In the genomic region with DNA sequence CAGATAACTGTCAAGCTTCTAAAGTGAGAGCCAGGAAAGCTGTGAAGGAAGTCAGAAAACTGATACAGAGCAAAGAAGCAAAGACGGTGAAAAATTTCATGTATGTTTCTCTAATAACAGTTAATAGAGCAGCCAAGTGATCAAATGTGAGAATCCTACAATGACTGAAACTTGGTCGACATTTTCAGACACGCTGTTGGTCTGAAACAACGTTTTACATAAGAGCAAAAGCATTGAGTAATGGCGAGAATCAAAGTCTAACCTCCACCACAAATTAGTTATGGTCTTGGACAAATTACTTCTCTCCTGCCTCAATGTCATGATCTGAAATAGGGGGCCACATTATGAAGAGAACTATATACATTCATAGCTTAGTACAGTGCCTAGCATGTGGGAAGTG, we compare ENCODE assay signal across 21 cellular contexts. TPM values are rescaled to one million over a fixed set of nuclear protein-coding genes. Genes with fewer than 3 reads are reported as not detected.
DNase-seq lines count a peak whose midpoint lies in the region; ATAC-seq and TF ChIP-seq lines count a peak whose summit lies in the region.
"Had no signal": no experiment of that assay in that cellular context is flagged by ENCODE, and none has a peak within 500 bp of the region (broad histone marks: within the 10 kb centered on the region; RNA-seq: fewer than 3 reads in every experiment).

No MANE protein-coding gene starts in this region.

- peaks cover 33% of the 10 kb centered on the region for H3K79me1 ChIP-seq in mesenchymal stem cell (replicated peaks; ENCODE audit: low read length, poor library complexity, severe bottlenecking)

- H2AK5ac ChIP-seq in mesenchymal stem cell (ENCODE audit: low read length, severe bottlenecking): no peak overlapping the region

- H3K36me3 Mint-ChIP-seq in activated T-cell treated with anti-CD3 and anti-CD28 coated beads, Interleukin-2, amount 50 U/mL, for 24 hours (ENCODE audit: low read depth): peaks cover 51% of the 10 kb centered on the region
- H3K36me3 Mint-ChIP-seq in WTC11 (peaks cover 4% of the 10 kb centered on the region), neural crest cell (ENCODE audit: low read depth) (peaks cover 4% of the 10 kb centered on the region), neural progenitor cell (peaks cover 26% of the 10 kb centered on the region)

- WGBS in mesenchymal stem cell: 96% methylated on average over 3 of the region's 5 CpGs

- no peak overlapping the region for H3K23ac ChIP-seq in mesenchymal stem cell (ENCODE audit: low read length in 2 of 2)

- TF ChIP-seq CTCF in HCT116 (IDR thresholded peaks at IDR 0.05 in 2 of 3, conservative IDR thresholded peaks at IDR 0.05 in 1 of 3; ENCODE audit: borderline replicate concordance in 1 of 3, insufficient read depth in 1 of 3, low read depth in 2 of 3, low read length in 2 of 3) (no peak), WTC11 (IDR thresholded peaks at IDR 0.05) (no peak), neural crest cell (conservative IDR thresholded peaks at IDR 0.05) (no peak), omental fat pad (IDR thresholded peaks at IDR 0.05) (no peak), neural progenitor cell (IDR thresholded peaks at IDR 0.05) (no peak)

- no peak overlapping the region for H2BK15ac ChIP-seq in mesenchymal stem cell (ENCODE audit: low read depth, poor library complexity, severe bottlenecking)

- no peaks in the 10 kb centered on the region for H3K9me2 ChIP-seq in HCT116 (ENCODE audit: insufficient read depth)

- H3K9me3 ChIP-seq in HCT116 (ENCODE audit: control insufficient read depth in 1 of 2, insufficient read depth in 1 of 2, low read depth in 1 of 2, low read length in 2 of 2) (no peaks in the 10 kb centered on the region), neural progenitor cell (ENCODE audit: low read depth) (no peaks in the 10 kb centered on the region), mesenchymal stem cell (ENCODE audit: control insufficient read depth, low read length) (no peaks in the 10 kb centered on the region)
- H3K9me3 ChIP-seq: psoas muscle had no signal

- H3K36me3 ChIP-seq in HCT116 (ENCODE audit: control insufficient read depth in 1 of 2, insufficient read depth in 2 of 2, low read length in 2 of 2) (no peaks in the 10 kb centered on the region; a peak in 1 of 4 replicates), neural progenitor cell (no peaks in the 10 kb centered on the region), mesenchymal stem cell (ENCODE audit: control insufficient read depth in 1 of 2, insufficient read depth in 2 of 2, low read depth in 1 of 2, low read length in 2 of 2) (peaks cover 4% of the 10 kb centered on the region in 2 experiments)

- no peak overlapping the region for H4K91ac ChIP-seq in mesenchymal stem cell (ENCODE audit: low read length)

- H3K14ac ChIP-seq in mesenchymal stem cell (ENCODE audit: low read length in 2 of 2): no peak overlapping the region

- H2AFZ ChIP-seq in HCT116 (ENCODE audit: low read depth, low read length, poor library complexity, severe bottlenecking) (no peak overlapping the region), neural progenitor cell (replicated peaks) (no peak overlapping the region), mesenchymal stem cell (ENCODE audit: low read depth, low read length) (no peak overlapping the region)

- no peak for ATAC-seq in HCT116
- no peak for ATAC-seq in WTC11
- ATAC-seq in omental fat pad (ENCODE audit: low FRiP score): no peak
- ATAC-seq: psoas muscle had no signal

- no peak overlapping the region for H3K27ac ChIP-seq in HCT116 (ENCODE audit: low read depth, low read length)
- H3K27ac ChIP-seq in neural progenitor cell: no peak overlapping the region
- H3K27ac ChIP-seq in mesenchymal stem cell (ENCODE audit: low read length, poor library complexity, severe bottlenecking): no peak overlapping the region
- H3K27ac ChIP-seq: KMS-11, psoas muscle, WERI-Rb-1 had no signal

- no peak overlapping the region for H2BK120ac ChIP-seq in mesenchymal stem cell (ENCODE audit: low read depth, low read length)

- H3F3A ChIP-seq in neural progenitor cell (ENCODE audit: low read depth): peaks cover 19% of the 10 kb centered on the region

- no peak overlapping the region for H4K8ac ChIP-seq in mesenchymal stem cell (ENCODE audit: low read length)

- H2BK12ac ChIP-seq in mesenchymal stem cell (ENCODE audit: low read length in 2 of 2): no peak overlapping the region

- H3K4me2 ChIP-seq in HCT116 (ENCODE audit: low read length) (0 out of 2 replicates have a peak overlapping the region, but pooled peaks have one; percentile 5), neural progenitor cell (no peak overlapping the region), mesenchymal stem cell (ENCODE audit: low read length, poor library complexity, severe bottlenecking) (no peak overlapping the region)
- H3K4me2 ChIP-seq: KMS-11 had no signal

- H2BK5ac ChIP-seq in mesenchymal stem cell (ENCODE audit: low read depth, low read length, poor library complexity, severe bottlenecking): no peak overlapping the region

- peaks cover 86% of the 10 kb centered on the region for H3K79me2 ChIP-seq in HCT116 (ENCODE audit: insufficient read depth, low read length)
- H3K79me2 ChIP-seq in neural progenitor cell (ENCODE audit: low read depth): peaks cover 87% of the 10 kb centered on the region

- H3K4me1 Mint-ChIP-seq in activated T-cell treated with anti-CD3 and anti-CD28 coated beads, Interleukin-2, amount 50 U/mL, for 24 hours (ENCODE audit: low read depth): peaks cover 57% of the 10 kb centered on the region
- peaks cover 47% of the 10 kb centered on the region for H3K4me1 Mint-ChIP-seq in WTC11
- H3K4me1 Mint-ChIP-seq in neural crest cell: peaks cover 49% of the 10 kb centered on the region
- H3K4me1 Mint-ChIP-seq in neural progenitor cell: peaks cover 25% of the 10 kb centered on the region

- peak overlapping the region; percentile 75 for H3K27ac Mint-ChIP-seq in activated T-cell treated with anti-CD3 and anti-CD28 coated beads, Interleukin-2, amount 50 U/mL, for 24 hours
- H3K27ac Mint-ChIP-seq in WTC11 (peak overlapping the region; percentile 16; the same call in 1 of the 2 replicates), neural crest cell (ENCODE audit: unreplicated experiment) (no peak overlapping the region), neural progenitor cell (no peak overlapping the region)
- H3K27ac Mint-ChIP-seq: activated CD4-positive, alpha-beta T cell treated with anti-CD3 and anti-CD28 coated beads, Interleukin-2, amount 10 ng/mL, durations not matched to agents 7 days and 5 days; HFFc6 had no signal

- no peak for DNase-seq in activated T-cell treated with anti-CD3 and anti-CD28 coated beads, Interleukin-2, amount 50 U/mL, for 24 hours
- no peak for DNase-seq in activated T-cell treated with anti-CD3 and anti-CD28 coated beads, Interleukin-2, amount 50 U/mL, for 1 hour
- no peak for DNase-seq in HCT116 (ENCODE audit: low read depth, low spot score)
- DNase-seq in WTC11 (ENCODE audit: low spot score): no peak
- DNase-seq in neural crest cell (ENCODE audit: low read depth, low spot score): no peak
- DNase-seq in omental fat pad (ENCODE audit: low spot score): no peak
- DNase-seq in neural progenitor cell (ENCODE audit: low spot score): no peak
- DNase-seq in mesenchymal stem cell: no peak
- DNase-seq: 8988T; activated CD4-positive, alpha-beta T cell treated with anti-CD3 and anti-CD28 coated beads, Interleukin-2, amount 10 ng/mL, durations not matched to agents 7 days and 5 days; caudate nucleus; GF-D8; HFFc6; NCI-H146; NCI-H446 treated with DMSO at 0.1 percent for 48 hours; nucleus accumbens; psoas muscle; SHP77; stimulated activated naive CD4-positive, alpha-beta T cell treated with Interleukin-2 at 50 U/mL for 16 hours; WERI-Rb-1 had no signal

- no peak overlapping the region for H3K4me3 ChIP-seq in HCT116 (replicated peaks in 1 of 2; ENCODE audit: low read depth in 1 of 2, low read length in 2 of 2)
- H3K4me3 ChIP-seq in neural progenitor cell: no peak overlapping the region
- H3K4me3 ChIP-seq in mesenchymal stem cell (ENCODE audit: insufficient read depth in 1 of 2, low read depth in 1 of 2, low read length in 2 of 2): no peak overlapping the region
- H3K4me3 ChIP-seq: psoas muscle had no signal

- no peak overlapping the region for H3K18ac ChIP-seq in mesenchymal stem cell (ENCODE audit: low read depth in 1 of 2, low read length in 2 of 2)

- H3K4me3 Mint-ChIP-seq in activated T-cell treated with anti-CD3 and anti-CD28 coated beads, Interleukin-2, amount 50 U/mL, for 24 hours: no peak overlapping the region
- H3K4me3 Mint-ChIP-seq in WTC11 (no peak overlapping the region), neural crest cell (peak overlapping the region; percentile 73), neural progenitor cell (no peak overlapping the region)
- H3K4me3 Mint-ChIP-seq: activated CD4-positive, alpha-beta T cell treated with anti-CD3 and anti-CD28 coated beads, Interleukin-2, amount 10 ng/mL, durations not matched to agents 7 days and 5 days; HFFc6 had no signal

- CTCF ChIA-PET in HCT116 (lab: Charles Lee): interaction anchor here (1.4 kb wide), 1 partner anchor 106 kb away, joined by 3 read pairs; no protein-coding TSS in a partner anchor
- CTCF ChIA-PET in WTC11 (lab: Charles Lee): no interaction called here

- TF ChIP-seq POLR2A in HCT116 (IDR thresholded peaks at IDR 0.05; ENCODE audit: borderline replicate concordance, extremely low read depth, insufficient read depth, insufficient read length): no peak

- H3K27me3 ChIP-seq in HCT116 (ENCODE audit: insufficient read depth, low read length) (no peaks in the 10 kb centered on the region), neural progenitor cell (no peaks in the 10 kb centered on the region), mesenchymal stem cell (ENCODE audit: control insufficient read depth in 1 of 2, insufficient read depth in 1 of 2, low read length in 2 of 2) (no peaks in the 10 kb centered on the region)

- POLR2A ChIA-PET in HCT116 (lab: Charles Lee) (no interaction called here), WTC11 (lab: Charles Lee) (no interaction called here)

- H4K20me1 ChIP-seq in HCT116 (ENCODE audit: insufficient read depth): no peaks in the 10 kb centered on the region
- peaks cover 37% of the 10 kb centered on the region for H4K20me1 ChIP-seq in neural progenitor cell (ENCODE audit: low read depth)

- H3K4ac ChIP-seq in mesenchymal stem cell (ENCODE audit: low read depth in 1 of 2, low read length in 2 of 2): no peak overlapping the region

- no peak for TF ChIP-seq RAD21 in HCT116 (IDR thresholded peaks at IDR 0.05; ENCODE audit: low read depth)

- H3K27me3 Mint-ChIP-seq in activated T-cell treated with anti-CD3 and anti-CD28 coated beads, Interleukin-2, amount 50 U/mL, for 24 hours: no peaks in the 10 kb centered on the region
- H3K27me3 Mint-ChIP-seq in WTC11 (ENCODE audit: low read depth) (no peaks in the 10 kb centered on the region), neural crest cell (ENCODE audit: low read depth) (no peaks in the 10 kb centered on the region), neural progenitor cell (ENCODE audit: insufficient read depth, low read depth) (peaks cover 2% of the 10 kb centered on the region)
- H3K27me3 Mint-ChIP-seq: activated CD4-positive, alpha-beta T cell treated with anti-CD3 and anti-CD28 coated beads, Interleukin-2, amount 10 ng/mL, durations not matched to agents 7 days and 5 days had no signal

- H3K4me1 ChIP-seq in HCT116 (ENCODE audit: control insufficient read depth in 1 of 2, insufficient read depth in 2 of 2, low read length in 2 of 2) (peaks cover 3 to 25% of the 10 kb centered on the region in 2 experiments; a peak in 3 of 4 replicates), neural progenitor cell (peaks cover 28% of the 10 kb centered on the region), mesenchymal stem cell (ENCODE audit: control insufficient read depth, insufficient read depth, low read depth, low read length) (peaks cover 4% of the 10 kb centered on the region)

- intact Hi-C loops in HCT116 (cut with micrococcal nuclease): loop anchor here (10.0 kb wide), 3 partner anchors 244 to 1114 kb away; a partner anchor contains a TSS

- no peak overlapping the region for H3K9ac ChIP-seq in HCT116 (ENCODE audit: low read length)
- no peak overlapping the region for H3K9ac ChIP-seq in neural progenitor cell
- no peak overlapping the region for H3K9ac ChIP-seq in mesenchymal stem cell (ENCODE audit: low read length)
- H3K9ac ChIP-seq: KMS-11 had no signal

- BruUV-seq in HCT116 (replicated peaks; lab: Mats Ljungman, UMichigan): no TSS peak

- H3K9me3 Mint-ChIP-seq in activated T-cell treated with anti-CD3 and anti-CD28 coated beads, Interleukin-2, amount 50 U/mL, for 24 hours: no peaks in the 10 kb centered on the region
- no peaks in the 10 kb centered on the region for H3K9me3 Mint-ChIP-seq in WTC11
- no peaks in the 10 kb centered on the region for H3K9me3 Mint-ChIP-seq in neural crest cell
- H3K9me3 Mint-ChIP-seq in neural progenitor cell: peaks cover 2% of the 10 kb centered on the region
- H3K9me3 Mint-ChIP-seq: activated CD4-positive, alpha-beta T cell treated with anti-CD3 and anti-CD28 coated beads, Interleukin-2, amount 10 ng/mL, durations not matched to agents 7 days and 5 days; HFFc6 had no signal

- RAD21 ChIA-PET in HCT116 (lab: Charles Lee; ENCODE audit: low non-redundant PET in 1 of 2, low total read pairs in 2 of 2, uncharacterized antibody in 2 of 2, unreplicated experiment in 2 of 2): no interaction called here

RNA-seq across cellular contexts. Expression of a gene that starts 3.3 kb away (rescaled TPM):
- total RNA-seq in HCT116 (2021; ENCODE audit: unreplicated experiment) (19.9 TPM), WTC11 (2021) (16.5 to 20.9 TPM (median 17.0 TPM) in 3 replicates), neural crest cell (21.1 and 22.3 TPM in 2 replicates), omental fat pad (10 to 100 TPM in 3 of 4 donors, 1 to 10 TPM in 1; 7.7 to 25.5 (median 12.5) TPM), neural progenitor cell (ENCODE audit: low replicate concordance) (23.9 and 36.3 TPM in 2 replicates)
- polyA plus RNA-seq in HCT116 (2012): 11.5 and 16.3 TPM in 2 replicates
- 8.4 TPM for polyA plus RNA-seq in mesenchymal stem cell (2013, experiment 1 of 2)
- polyA plus RNA-seq in mesenchymal stem cell (2013, experiment 2 of 2): 9.5 TPM

RNA-seq across cellular contexts. Expression of a gene that starts 4.4 kb away (rescaled TPM):
- 11.1 TPM for total RNA-seq in HCT116 (2021; ENCODE audit: unreplicated experiment)
- polyA plus RNA-seq in HCT116 (2012): 1.9 and 3.0 TPM in 2 replicates
- total RNA-seq in WTC11 (2021): 7.4 to 9.9 TPM (median 8.4 TPM) in 3 replicates
- 8.5 and 8.8 TPM in 2 replicates for total RNA-seq in neural crest cell
- total RNA-seq in omental fat pad: 1 to 10 TPM; 2.0 to 3.4 (median 3.3) TPM
- total RNA-seq in neural progenitor cell (ENCODE audit: low replicate concordance): 7.7 and 9.5 TPM in 2 replicates
- polyA plus RNA-seq in mesenchymal stem cell (2013, experiment 1 of 2): 1.6 TPM
- polyA plus RNA-seq in mesenchymal stem cell (2013, experiment 2 of 2): 1.6 TPM

Comparison
In these comparisons a context has a peak if more than half of its experiments do, and no peak if none do; other contexts are left out.
1. H3K27ac Mint-ChIP-seq: peak in activated T-cell treated with anti-CD3 and anti-CD28 coated beads, Interleukin-2, amount 50 U/mL, for 24 hours (single experiment) and WTC11 (single experiment); none in neural crest cell (single experiment) and neural progenitor cell (single experiment).